In genomic region chr7:127254163-127254684, GRCh38 we compare ENCODE assay signal across 9 cellular contexts. TPM values are rescaled to one million over a fixed set of nuclear protein-coding genes. Genes with fewer than 3 reads are reported as not detected.
DNase-seq lines count a peak whose midpoint lies in the region; FAIRE-seq and TF ChIP-seq lines count a peak whose summit lies in the region.
"Had no signal": no experiment of that assay in that cellular context is flagged by ENCODE, and none has a peak within 500 bp of the region (broad histone marks: within the 10 kb centered on the region; RNA-seq: fewer than 3 reads in every experiment).

No MANE protein-coding gene starts in this region.

- no peak overlapping the region for H3K9ac ChIP-seq in OCI-LY1 (ENCODE audit: low read length)

- TF ChIP-seq CTCF in OCI-LY1 (IDR thresholded peaks at IDR 0.05; ENCODE audit: low read length) (peak; percentile 16; the same call in 1 of the 2 replicates), osteocyte (IDR thresholded peaks at IDR 0.05) (peak; percentile 9)

- no peak overlapping the region for H3K27ac ChIP-seq in OCI-LY1 (ENCODE audit: low read depth, low read length, poor library complexity, severe bottlenecking)
- no peak overlapping the region for H3K27ac ChIP-seq in ectodermal cell (ENCODE audit: insufficient read depth, low read depth, low read length, poor library complexity, severe bottlenecking)

- no peak overlapping the region for H3K4me3 Mint-ChIP-seq in osteocyte (ENCODE audit: unreplicated experiment)

- H3K4me1 ChIP-seq in OCI-LY1 (ENCODE audit: insufficient read depth, low read length, severe bottlenecking) (no peaks in the 10 kb centered on the region), ectodermal cell (ENCODE audit: control insufficient read depth, insufficient read depth, low read length) (no peaks in the 10 kb centered on the region)

- no peaks in the 10 kb centered on the region for H3K36me3 ChIP-seq in OCI-LY1 (ENCODE audit: insufficient read depth, low read length)
- H3K36me3 ChIP-seq in ectodermal cell (ENCODE audit: control insufficient read depth, insufficient read depth, low read length): no peaks in the 10 kb centered on the region

- WGBS in ectodermal cell, 2 experiments: 41 to 42% methylated on average over 10 to 11 of the region's 11 CpGs

- H3K4me2 ChIP-seq in OCI-LY1 (ENCODE audit: low read length): peak overlapping the region; percentile 63; the same call in 1 of the 2 replicates

- no peaks in the 10 kb centered on the region for H3K79me2 ChIP-seq in OCI-LY1 (ENCODE audit: insufficient read depth, low read length)

- H4K20me1 ChIP-seq in OCI-LY1 (ENCODE audit: insufficient read depth, low read length): no peaks in the 10 kb centered on the region

- no peaks in the 10 kb centered on the region for H3K9me3 Mint-ChIP-seq in osteocyte (ENCODE audit: unreplicated experiment)

- H3K4me1 Mint-ChIP-seq in osteocyte (ENCODE audit: unreplicated experiment): peaks cover 10% of the 10 kb centered on the region

- no peak overlapping the region for H3K27ac Mint-ChIP-seq in osteocyte (ENCODE audit: unreplicated experiment)

- no peaks in the 10 kb centered on the region; the same call in 1 of the 2 replicates for H3K27me3 ChIP-seq in OCI-LY1 (ENCODE audit: insufficient read depth, low read length)
- peaks cover 50% of the 10 kb centered on the region for H3K27me3 ChIP-seq in ectodermal cell (ENCODE audit: control insufficient read depth, insufficient read depth, low read length, poor library complexity, severe bottlenecking)

- H3K9me3 ChIP-seq in OCI-LY1 (ENCODE audit: low read length): no peaks in the 10 kb centered on the region
- no peaks in the 10 kb centered on the region for H3K9me3 ChIP-seq in ectodermal cell (ENCODE audit: control insufficient read depth, low read length)

- peak; percentile 23 for DNase-seq in DMS79 (lab: John Stamatoyannopoulos, UW)
- no peak for DNase-seq in osteocyte (ENCODE audit: extremely low spot score, unreplicated experiment)
- no peak for DNase-seq in SHP77 treated with DMSO at 0.1 percent for 48 hours (lab: John Stamatoyannopoulos, UW)
- no peak for DNase-seq in GM19240 (ENCODE audit: insufficient read length, low spot score)
- no peak for DNase-seq in HuH-7 (ENCODE audit: low spot score)
- DNase-seq in H54 (ENCODE audit: insufficient read length, low spot score): no peak

- no peaks in the 10 kb centered on the region for H3K9me2 ChIP-seq in OCI-LY1 (ENCODE audit: low read depth, low read length)

- H3K4me3 ChIP-seq in OCI-LY1 (ENCODE audit: low read depth, low read length, poor library complexity, severe bottlenecking) (no peak overlapping the region), ectodermal cell (ENCODE audit: insufficient read depth, low read depth, low read length) (peak overlapping the region; percentile 79)

- H3K36me3 Mint-ChIP-seq in osteocyte (ENCODE audit: unreplicated experiment): no peaks in the 10 kb centered on the region

- TF ChIP-seq POLR2A in H54 (IDR thresholded peaks at IDR 0.05; ENCODE audit: low read depth, low read length): no peak

- FAIRE-seq in H54 (lab: Jason Lieb, UNC): no peak

- no peaks in the 10 kb centered on the region for H3F3A ChIP-seq in OCI-LY1 (ENCODE audit: insufficient read depth, low read length)

- no peak overlapping the region for H2AFZ ChIP-seq in OCI-LY1 (ENCODE audit: low read length)

- H3K27me3 Mint-ChIP-seq in osteocyte (ENCODE audit: unreplicated experiment): peaks cover 52% of the 10 kb centered on the region

RNA-seq across cellular contexts. Expression of gene GRM8, which starts 1.5 kb away (rescaled TPM):
- polyA plus RNA-seq in ectodermal cell (2013, experiment 1 of 4): 3.4 TPM
- 3.3 TPM for polyA plus RNA-seq in ectodermal cell (2013, experiment 2 of 4)
- 3.7 TPM for polyA plus RNA-seq in ectodermal cell (2013, experiment 3 of 4)
- 2.2 TPM for polyA plus RNA-seq in ectodermal cell (2013, experiment 4 of 4)
- 0.51 and 0.86 TPM in 2 replicates for total RNA-seq in osteocyte
- total RNA-seq: mononuclear cell had no signal
